In the genomic region with DNA sequence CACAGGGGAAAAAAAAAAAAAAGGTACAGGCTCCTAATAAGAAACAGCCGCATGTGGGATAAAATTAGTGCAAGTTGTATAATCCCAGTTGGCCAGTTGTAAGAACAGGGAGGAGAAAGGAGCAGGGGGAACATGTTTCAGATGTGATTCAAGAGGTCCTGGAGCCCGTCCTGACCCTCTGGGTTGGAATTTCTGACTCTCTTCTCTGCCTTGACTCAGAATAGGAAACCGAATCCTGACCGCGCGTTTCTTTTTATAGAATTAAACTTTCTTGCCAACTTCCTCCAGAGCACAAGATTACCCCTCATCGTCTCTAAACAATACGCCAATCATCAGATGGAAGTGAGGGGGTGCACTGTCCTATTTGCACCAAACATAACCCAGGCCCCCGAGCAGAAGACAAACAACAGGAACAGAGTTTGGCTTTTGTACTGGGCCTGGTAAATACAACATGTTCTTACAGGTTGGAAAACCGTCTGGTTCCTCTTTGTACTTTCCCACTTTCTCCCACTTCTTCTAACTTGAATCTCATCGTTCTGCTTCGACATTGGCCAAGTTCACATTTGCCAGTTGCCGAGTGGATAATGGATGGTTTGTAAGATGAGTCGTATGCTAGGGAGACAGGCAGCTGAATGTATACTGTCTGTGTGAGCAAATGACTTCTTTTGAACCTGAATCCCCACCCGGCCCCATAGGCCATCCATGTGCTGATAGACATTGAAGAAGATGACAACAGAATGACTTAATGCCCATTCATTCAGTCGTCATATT, we compare ENCODE assay signal across 8 cellular contexts. TPM values are rescaled to one million over a fixed set of nuclear protein-coding genes. Genes with fewer than 3 reads are reported as not detected.
DNase-seq lines count a peak whose midpoint lies in the region; FAIRE-seq and TF ChIP-seq lines count a peak whose summit lies in the region.

No MANE protein-coding gene starts in this region.

- H3K36me3 ChIP-seq in SJSA1 (no peaks in the 10 kb centered on the region), duodenal mucosa (ENCODE audit: control insufficient read depth in 1 of 2, insufficient read depth in 2 of 2, low read length in 2 of 2) (no peaks in the 10 kb centered on the region), osteoblast (ENCODE audit: insufficient read depth, low read length) (no peaks in the 10 kb centered on the region), Karpas-422 (ENCODE audit: insufficient read depth, low read length) (no peaks in the 10 kb centered on the region)

- DNase-seq in GM18507 (ENCODE audit: extremely low spot score, insufficient read length, low read depth) (no peak), SJSA1 (ENCODE audit: low read depth in 1 of 2, low spot score in 2 of 2) (peak; percentile 47 to 52), osteoblast (ENCODE audit: insufficient read length, low spot score, missing footprints) (peak; percentile 88), glomerular visceral epithelial cell (ENCODE audit: extremely low spot score) (no peak), Karpas-422 (no peak), midbrain (lab: John Stamatoyannopoulos, UW) (no peak), SHP77 (lab: John Stamatoyannopoulos, UW) (no peak)

- H3K9me2 ChIP-seq in Karpas-422 (replicated peaks; ENCODE audit: insufficient read depth, low read length) = no peaks in the 10 kb centered on the region

- H3K4me3 ChIP-seq in SJSA1 = no peak overlapping the region
- no peak overlapping the region for H3K4me3 ChIP-seq in duodenal mucosa (ENCODE audit: low read depth in 1 of 2, low read length in 2 of 2)
- peak overlapping the region; percentile 50 for H3K4me3 ChIP-seq in osteoblast (ENCODE audit: insufficient read depth, low read length)
- H3K4me3 ChIP-seq in Karpas-422 (ENCODE audit: low read length) = no peak overlapping the region

- H4K20me1 ChIP-seq in osteoblast (ENCODE audit: insufficient read depth, low read length) (no peaks in the 10 kb centered on the region), Karpas-422 (ENCODE audit: insufficient read depth, low read depth, low read length) (no peaks in the 10 kb centered on the region)

- H3K4me2 ChIP-seq in osteoblast (ENCODE audit: insufficient read depth, low read length) (peak overlapping the region; percentile 83), Karpas-422 (ENCODE audit: low read depth, low read length, poor library complexity, severe bottlenecking) (no peak overlapping the region)

- H3K9me3 ChIP-seq in SJSA1 (replicated peaks) = no peaks in the 10 kb centered on the region
- H3K9me3 ChIP-seq in duodenal mucosa (ENCODE audit: control insufficient read depth in 1 of 2, low read length in 2 of 2) = no peaks in the 10 kb centered on the region
- no peaks in the 10 kb centered on the region for H3K9me3 ChIP-seq in osteoblast (ENCODE audit: low read depth, low read length)
- H3K9me3 ChIP-seq in Karpas-422 (ENCODE audit: low read length) = no peaks in the 10 kb centered on the region

- H3K4me1 ChIP-seq in SJSA1 (replicated peaks) (peaks cover 20% of the 10 kb centered on the region), duodenal mucosa (ENCODE audit: control insufficient read depth in 1 of 2, insufficient read depth in 2 of 2, low read length in 2 of 2) (peaks cover 16 to 25% of the 10 kb centered on the region in 2 donors), osteoblast (ENCODE audit: insufficient read depth, low read length) (peaks cover 28% of the 10 kb centered on the region), Karpas-422 (ENCODE audit: low read length) (no peaks in the 10 kb centered on the region)

- H3K79me2 ChIP-seq in osteoblast (ENCODE audit: insufficient read depth, low read length) = no peaks in the 10 kb centered on the region
- no peaks in the 10 kb centered on the region for H3K79me2 ChIP-seq in Karpas-422 (ENCODE audit: low read length)

- peak overlapping the region; percentile 38 for H3K27ac ChIP-seq in SJSA1
- peak overlapping the region; percentile 15 for H3K27ac ChIP-seq in duodenal mucosa (ENCODE audit: low read depth, low read length)
- H3K27ac ChIP-seq in osteoblast (ENCODE audit: low read depth, low read length) = peak overlapping the region; percentile 94
- no peak overlapping the region for H3K27ac ChIP-seq in Karpas-422 (ENCODE audit: low read length)

- H3K27me3 ChIP-seq in SJSA1 (replicated peaks) (no peaks in the 10 kb centered on the region), duodenal mucosa (ENCODE audit: control insufficient read depth in 1 of 2, insufficient read depth in 2 of 2, low read length in 2 of 2) (no peaks in the 10 kb centered on the region), osteoblast (ENCODE audit: insufficient read depth, low read length) (no peaks in the 10 kb centered on the region), Karpas-422 (ENCODE audit: low read length) (no peaks in the 10 kb centered on the region)

- no peak overlapping the region for H3K9ac ChIP-seq in duodenal mucosa (ENCODE audit: low read depth in 1 of 2, low read length in 2 of 2)
- no peak overlapping the region for H3K9ac ChIP-seq in Karpas-422 (ENCODE audit: low read length)

- TF ChIP-seq CTCF in osteoblast (IDR thresholded peaks at IDR 0.05; ENCODE audit: extremely low read depth, low read depth, low read length) = no peak

- H2AFZ ChIP-seq in osteoblast (ENCODE audit: low read length) (peak overlapping the region; percentile 73), Karpas-422 (ENCODE audit: low read length) (no peak overlapping the region)

- peak; percentile 21 for FAIRE-seq in GM18507 (lab: Jason Lieb, UNC)

RNA-seq across cellular contexts. Expression of gene MED13L, which starts 42.5 kb away (rescaled TPM):
- total RNA-seq in SJSA1 (2014; rRNA removed; shearing (Covaris generic)) = 52.2 and 69.5 TPM in 2 replicates
- 359 and 476 TPM in 2 replicates for total RNA-seq in osteoblast
- total RNA-seq in Karpas-422 (2014; rRNA removed; shearing (Covaris generic); ENCODE audit: low replicate concordance) = 18.8 and 37.5 TPM in 2 replicates

Comparison
In these comparisons a context has a peak if more than half of its experiments do, and no peak if none do; other contexts are left out.
1. DNase-seq: peak in SJSA1 (2 of 2) and osteoblast (single experiment); none in GM18507 (single experiment), glomerular visceral epithelial cell (single experiment), Karpas-422 (single experiment), midbrain (single experiment) and SHP77 (0 of 2).